In the genomic region with DNA sequence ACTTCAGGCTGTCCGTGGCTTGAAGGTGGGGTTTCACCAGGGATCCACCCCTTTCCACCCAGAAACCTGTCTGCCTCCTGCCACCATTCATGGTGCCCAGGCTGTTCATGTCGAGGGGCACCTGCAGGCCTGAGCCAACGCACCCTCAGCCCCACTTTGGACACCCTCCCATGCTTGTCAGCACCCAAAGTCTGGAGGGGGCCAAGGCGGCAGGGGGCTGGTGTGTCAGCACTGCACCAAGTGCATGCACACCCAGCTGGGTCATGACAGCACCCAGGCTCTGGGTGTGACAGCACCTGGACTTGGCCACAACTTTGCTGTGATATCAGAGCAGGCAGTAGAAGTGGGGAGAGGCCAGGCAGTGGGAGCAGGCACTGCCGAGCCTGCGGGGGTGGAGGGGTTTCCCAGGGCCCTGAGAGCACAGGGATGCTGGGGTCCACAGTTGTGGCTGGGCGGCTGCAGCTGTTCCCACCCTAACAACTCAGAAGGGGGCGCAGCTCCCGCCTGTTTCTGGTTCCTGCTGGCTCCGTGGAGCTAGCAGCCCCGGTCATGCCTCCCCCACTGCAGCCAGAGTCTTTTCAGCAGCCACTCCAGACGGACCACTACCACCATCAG, we compare ENCODE assay signal across 31 cellular contexts. TPM values are rescaled to one million over a fixed set of nuclear protein-coding genes. Genes with fewer than 3 reads are reported as not detected.
DNase-seq lines count a peak whose midpoint lies in the region; ATAC-seq and TF ChIP-seq lines count a peak whose summit lies in the region.
"Had no signal": no experiment of that assay in that cellular context is flagged by ENCODE, and none has a peak within 500 bp of the region (broad histone marks: within the 10 kb centered on the region; RNA-seq: fewer than 3 reads in every experiment).

No MANE protein-coding gene starts in this region.

- H3K9me3 Mint-ChIP-seq in H9 (peaks cover 0 to 4% of the 10 kb centered on the region in 2 experiments; a peak in 1 of 5 replicates), chondrocyte (ENCODE audit: low read depth) (peaks cover 11% of the 10 kb centered on the region)
- H3K9me3 Mint-ChIP-seq: activated naive CD4-positive, alpha-beta T cell treated with anti-CD3 and anti-CD28 coated beads, Interleukin-2, amount 50 U/mL, for 24 hours; activated T-helper 17 cell treated with anti-CD3 and anti-CD28 coated beads, Interleukin-2, amount 50 U/mL, for 72 hours had no signal

- H3K18ac ChIP-seq in H9 (ENCODE audit: insufficient read length, low read depth, low read length) (no peak overlapping the region), neuronal stem cell (ENCODE audit: low read length) (no peak overlapping the region)

- no peak overlapping the region for H4K91ac ChIP-seq in H9 (ENCODE audit: insufficient read length, low read depth, low read length)
- H4K91ac ChIP-seq in neuronal stem cell (ENCODE audit: low read depth, low read length, poor library complexity), result no peak overlapping the region

- peaks cover 31% of the 10 kb centered on the region for H3K4me1 ChIP-seq in DOHH2 (ENCODE audit: control insufficient read depth, low read length)
- no peaks in the 10 kb centered on the region for H3K4me1 ChIP-seq in H9 (ENCODE audit: insufficient read depth, low read length)
- no peaks in the 10 kb centered on the region for H3K4me1 ChIP-seq in neuronal stem cell (ENCODE audit: control insufficient read depth in 2 of 2, insufficient read depth in 1 of 2, low read depth in 1 of 2, low read length in 2 of 2)
- peaks cover 0 to 11% of the 10 kb centered on the region in 2 donors for H3K4me1 ChIP-seq in left lung
- H3K4me1 ChIP-seq: left ventricle myocardium inferior, upper lobe of left lung had no signal

- no CpG with 5 or more reads among the region's 12 CpGs for WGBS in H9 (ENCODE audit: extremely low coverage, insufficient read length, low lambda C conversion rate)
- WGBS in neuronal stem cell (ENCODE audit: extremely low coverage in 2 of 2, insufficient read length in 2 of 2, insufficient replicate concordance in 1 of 2), 2 donors, result no CpG with 5 or more reads among the region's 12 CpGs

- H3K27ac Mint-ChIP-seq in H9, result no peak overlapping the region
- no peak overlapping the region for H3K27ac Mint-ChIP-seq in chondrocyte (ENCODE audit: unreplicated experiment)
- H3K27ac Mint-ChIP-seq: activated naive CD4-positive, alpha-beta T cell treated with anti-CD3 and anti-CD28 coated beads, Interleukin-2, amount 50 U/mL, for 24 hours; activated T-helper 17 cell treated with anti-CD3 and anti-CD28 coated beads, Interleukin-2, amount 50 U/mL, for 72 hours; brain; mesothelial cell of epicardium had no signal

- H3K36me3 Mint-ChIP-seq in H9 (ENCODE audit: insufficient read depth in 1 of 3, low read depth in 3 of 3) (0 out of 7 replicates have a peak, but pooled peaks cover 0 to 1% (median 0%) of the 10 kb centered on the region in 3 experiments), chondrocyte (ENCODE audit: low read depth) (peaks cover 1% of the 10 kb centered on the region)
- H3K36me3 Mint-ChIP-seq: brain, mesothelial cell of epicardium had no signal

- TF ChIP-seq CTCF in DOHH2 (IDR thresholded peaks at IDR 0.05; ENCODE audit: low read depth, low read length, poor library complexity, severe bottlenecking), result peak; percentile 49
- TF ChIP-seq CTCF in H9 (conservative IDR thresholded peaks at IDR 0.05), result peak; percentile 37; the same call in 2 of the 3 replicates
- TF ChIP-seq CTCF in chondrocyte (IDR thresholded peaks at IDR 0.05), result no peak
- no peak for TF ChIP-seq CTCF in left lung (IDR thresholded peaks at IDR 0.05)

- H4K8ac ChIP-seq in H9 (replicated peaks; ENCODE audit: insufficient read length, low read depth, low read length), result no peak overlapping the region
- H4K8ac ChIP-seq in neuronal stem cell (ENCODE audit: low read depth, low read length), result no peak overlapping the region

- intact Hi-C loops in left lung (cut with DNase I), result no loop called here

- H3K36me3 ChIP-seq in DOHH2 (ENCODE audit: control insufficient read depth, low read length) (no peaks in the 10 kb centered on the region), neuronal stem cell (replicated peaks in 1 of 2; ENCODE audit: control insufficient read depth in 2 of 2, insufficient read depth in 2 of 2, low read length in 2 of 2) (peaks cover 0 to 2% of the 10 kb centered on the region in 2 donors), left lung (no peaks in the 10 kb centered on the region)
- H3K36me3 ChIP-seq: BLaER1, left ventricle myocardium inferior, prostate gland, upper lobe of left lung had no signal

- no peak for ATAC-seq in left lung
- ATAC-seq: activated T-helper 17 cell treated with anti-CD3 and anti-CD28 coated beads, Interleukin-2, amount 50 U/mL, for 72 hours had no signal

- H4K20me1 ChIP-seq in DOHH2 (ENCODE audit: control insufficient read depth, insufficient read depth, low read depth, low read length), result no peaks in the 10 kb centered on the region
- no peaks in the 10 kb centered on the region for H4K20me1 ChIP-seq in H9 (ENCODE audit: control insufficient read depth, insufficient read depth, insufficient read length)
- H4K20me1 ChIP-seq: BLaER1 had no signal

- H3K9me3 ChIP-seq in DOHH2 (ENCODE audit: control insufficient read depth, insufficient read depth, low read length) (no peaks in the 10 kb centered on the region), H9 (ENCODE audit: control insufficient read depth, low read depth, low read length) (no peaks in the 10 kb centered on the region), neuronal stem cell (replicated peaks in 1 of 2; ENCODE audit: control insufficient read depth in 2 of 2, insufficient read depth in 1 of 2, low read depth in 1 of 2, low read length in 2 of 2) (peaks cover 0 to 5% of the 10 kb centered on the region in 2 donors), left lung (no peaks in the 10 kb centered on the region)
- H3K9me3 ChIP-seq: prostate gland, upper lobe of left lung had no signal

- H2AK5ac ChIP-seq in H9 (ENCODE audit: insufficient read length, low read length) (no peak overlapping the region), neuronal stem cell (ENCODE audit: low read depth, low read length) (peak overlapping the region; percentile 47)

- H3K27me3 Mint-ChIP-seq in H9 (ENCODE audit: low read depth) (no peaks in the 10 kb centered on the region), chondrocyte (ENCODE audit: low read depth) (peaks cover 3% of the 10 kb centered on the region)
- H3K27me3 Mint-ChIP-seq: activated naive CD4-positive, alpha-beta T cell treated with anti-CD3 and anti-CD28 coated beads, Interleukin-2, amount 50 U/mL, for 24 hours; activated T-helper 17 cell treated with anti-CD3 and anti-CD28 coated beads, Interleukin-2, amount 50 U/mL, for 72 hours; brain had no signal

- H2BK15ac ChIP-seq in H9 (ENCODE audit: low read depth, low read length) (no peak overlapping the region), neuronal stem cell (ENCODE audit: low read length) (no peak overlapping the region)

- H3K27me3 ChIP-seq in DOHH2 (ENCODE audit: control insufficient read depth, low read length) (no peaks in the 10 kb centered on the region), H9 (ENCODE audit: insufficient read depth, low read length) (no peaks in the 10 kb centered on the region), neuronal stem cell (ENCODE audit: control insufficient read depth in 3 of 3, insufficient read depth in 3 of 3, low read depth in 1 of 3, low read length in 3 of 3) (no peaks in the 10 kb centered on the region), left lung (peaks cover 0 to 11% of the 10 kb centered on the region in 2 donors)
- H3K27me3 ChIP-seq: BLaER1, upper lobe of left lung had no signal

- no peak overlapping the region for H3K4me2 ChIP-seq in DOHH2 (ENCODE audit: low read length)
- H3K4me2 ChIP-seq in H9 (ENCODE audit: insufficient read depth, insufficient read length, low read length), result no peak overlapping the region
- H3K4me2 ChIP-seq in neuronal stem cell (ENCODE audit: insufficient read depth, low read length, poor library complexity, severe bottlenecking), result no peak overlapping the region
- H3K4me2 ChIP-seq: BLaER1 had no signal

- H3T11ph ChIP-seq in H9 (ENCODE audit: low read length), result no peak overlapping the region

- no peak for DNase-seq in H9
- peak; percentile 74 for DNase-seq in chondrocyte (ENCODE audit: low spot score)
- DNase-seq in neuronal stem cell (ENCODE audit: low spot score), result no peak
- DNase-seq in left lung, result no peak
- DNase-seq in NCI-H510A treated with DMSO at 0.1 percent for 48 hours (lab: John Stamatoyannopoulos, UW), result no peak
- no peak for DNase-seq in GF-D8 (lab: John Stamatoyannopoulos, UW)
- DNase-seq in glomerular visceral epithelial cell (ENCODE audit: extremely low spot score), result no peak
- DNase-seq: activated CD4-positive, alpha-beta T cell treated with anti-CD3 and anti-CD28 coated beads, Interleukin-2, amount 50 U/mL, for 48 hours; activated CD4-positive, CD25-positive, alpha-beta regulatory T cell treated with anti-CD3 and anti-CD28 coated beads, Interleukin-2, amount 50 U/mL, for 72 hours; amniotic stem cell; COR-L47; HCEC 1CT; hypothalamus; immature natural killer cell; left ventricle myocardium inferior; MV-4-11; NCI-H1436; NCI-H748 treated with DMSO at 0.1 percent for 48 hours; stimulated activated CD4-positive, alpha-beta T cell treated with anti-CD3 and anti-CD28 coated beads, Interleukin-4, amount 100 ng/mL, for 24 hours had no signal

- no peak overlapping the region for H3K9ac ChIP-seq in H9 (ENCODE audit: extremely low read depth, insufficient read length, low read length)
- H3K9ac ChIP-seq in neuronal stem cell (ENCODE audit: low read depth, low read length, poor library complexity), result no peak overlapping the region
- H3K9ac ChIP-seq: BLaER1 had no signal

- no peak overlapping the region for H2BK5ac ChIP-seq in H9 (ENCODE audit: insufficient read length, low read length)
- H2BK5ac ChIP-seq in neuronal stem cell (ENCODE audit: low read length), result no peak overlapping the region

- no peaks in the 10 kb centered on the region for H3K9me2 ChIP-seq in DOHH2 (replicated peaks; ENCODE audit: control insufficient read depth, low read length)

- H4K5ac ChIP-seq in H9 (ENCODE audit: insufficient read length, low read depth, low read length), result no peak overlapping the region

- H3F3A ChIP-seq in DOHH2 (ENCODE audit: control insufficient read depth, insufficient read depth), result peaks cover 16% of the 10 kb centered on the region

- H3K23ac ChIP-seq in H9 (ENCODE audit: insufficient read length, low read depth, low read length) (no peak overlapping the region), neuronal stem cell (ENCODE audit: low read depth, low read length, poor library complexity) (peak overlapping the region; percentile 94)

- no peak overlapping the region for H3K56ac ChIP-seq in H9 (ENCODE audit: insufficient read length, low read depth, low read length)

- H3K14ac ChIP-seq in H9 (ENCODE audit: insufficient read depth, low read length) (no peak overlapping the region), neuronal stem cell (ENCODE audit: low read length) (peak overlapping the region; percentile 64)

- H3K4me1 Mint-ChIP-seq in H9 (peaks cover 0 to 2% of the 10 kb centered on the region in 2 experiments; a peak in 1 of 4 replicates), chondrocyte (ENCODE audit: low read depth) (no peaks in the 10 kb centered on the region)
- H3K4me1 Mint-ChIP-seq: brain, mesothelial cell of epicardium had no signal

- no peak overlapping the region for H3K27ac ChIP-seq in DOHH2 (ENCODE audit: low read depth, low read length)
- H3K27ac ChIP-seq in H9 (ENCODE audit: insufficient read length, low read depth, low read length), result no peak overlapping the region
- no peak overlapping the region for H3K27ac ChIP-seq in neuronal stem cell (replicated peaks; ENCODE audit: low read length)
- H3K27ac ChIP-seq in left lung, result no peak overlapping the region
- H3K27ac ChIP-seq: BLaER1, dorsolateral prefrontal cortex, left ventricle myocardium inferior, upper lobe of left lung had no signal

- H2AFZ ChIP-seq in H9 (ENCODE audit: low read length), result no peak overlapping the region
- no peak overlapping the region for H2AFZ ChIP-seq in neuronal stem cell (ENCODE audit: low read length)

- H3K4ac ChIP-seq in H9 (ENCODE audit: low read depth, low read length) (no peak overlapping the region), neuronal stem cell (ENCODE audit: low read length) (no peak overlapping the region)

- no peaks in the 10 kb centered on the region for H3K79me1 ChIP-seq in H9 (ENCODE audit: insufficient read depth, low read depth, low read length, poor library complexity, severe bottlenecking)
- H3K79me1 ChIP-seq in neuronal stem cell (ENCODE audit: low read depth, low read length), result no peaks in the 10 kb centered on the region

- no peak overlapping the region for H3K4me3 ChIP-seq in DOHH2 (ENCODE audit: low read length)
- H3K4me3 ChIP-seq in neuronal stem cell (ENCODE audit: low read length in 2 of 2), result peak overlapping the region in 1 of 2 donors; percentile 64
- H3K4me3 ChIP-seq in left lung, result no peak overlapping the region
- H3K4me3 ChIP-seq: BLaER1, dorsolateral prefrontal cortex, left ventricle myocardium inferior, prostate gland, upper lobe of left lung had no signal

- H3K79me2 ChIP-seq in DOHH2 (ENCODE audit: control insufficient read depth, low read length) (peaks cover 3% of the 10 kb centered on the region), H9 (ENCODE audit: insufficient read depth, low read length) (no peaks in the 10 kb centered on the region)

- no peaks in the 10 kb centered on the region for H3K23me2 ChIP-seq in H9 (ENCODE audit: insufficient read length, low read depth, low read length, poor library complexity, severe bottlenecking)

- no peak overlapping the region for H2BK120ac ChIP-seq in H9 (ENCODE audit: low read depth, low read length, poor library complexity, severe bottlenecking)
- no peak overlapping the region for H2BK120ac ChIP-seq in neuronal stem cell (ENCODE audit: low read depth, low read length)

- H2BK12ac ChIP-seq in H9 (ENCODE audit: insufficient read length, low read depth, low read length) (no peak overlapping the region), neuronal stem cell (ENCODE audit: low read length) (no peak overlapping the region)

- H3K4me3 Mint-ChIP-seq in H9, result no peak overlapping the region
- H3K4me3 Mint-ChIP-seq in chondrocyte (ENCODE audit: unreplicated experiment), result no peak overlapping the region
- H3K4me3 Mint-ChIP-seq: activated naive CD4-positive, alpha-beta T cell treated with anti-CD3 and anti-CD28 coated beads, Interleukin-2, amount 50 U/mL, for 24 hours; activated T-helper 17 cell treated with anti-CD3 and anti-CD28 coated beads, Interleukin-2, amount 50 U/mL, for 72 hours; brain; immature natural killer cell; mesothelial cell of epicardium had no signal

- H2BK20ac ChIP-seq in H9 (ENCODE audit: low read depth, low read length, poor library complexity, severe bottlenecking), result no peak overlapping the region

RNA-seq across cellular contexts. Expression of a gene that starts 33.3 kb away (rescaled TPM):
- total RNA-seq in H9 (2021) (5.3 and 5.6 TPM in 2 replicates), chondrocyte (0.26 to 0.92 TPM (median 0.27 TPM) in 3 replicates), left lung (not detected)
- polyA plus RNA-seq in neuronal stem cell (2013, experiment 1 of 2), result 0.20 TPM
- 0.22 TPM for polyA plus RNA-seq in neuronal stem cell (2013, experiment 2 of 2)
- total RNA-seq: activated T-helper 17 cell treated with anti-CD3 and anti-CD28 coated beads, Interleukin-2, amount 50 U/mL, for 72 hours; left ventricle myocardium inferior; SK-MEL-5; T-helper 1 cell treated with Interleukin-12 subunit alpha and Interleukin-12 subunit beta and Interleukin-4 antibody, amounts not matched to agents 30 ng/mL and 1 ng/mL, for 36 hours had no signal
- polyA plus RNA-seq: AG04450, immature natural killer cell had no signal

RNA-seq across cellular contexts. Expression of a gene that starts 57.5 kb away (rescaled TPM):
- 2,116 and 2,191 TPM in 2 replicates for total RNA-seq in H9 (2021)
- 33.4 to 55.2 TPM (median 37.8 TPM) in 3 replicates for total RNA-seq in chondrocyte
- polyA plus RNA-seq in neuronal stem cell (2013, experiment 1 of 2), result 2,319 TPM
- 2,280 TPM for polyA plus RNA-seq in neuronal stem cell (2013, experiment 2 of 2)
- 100 to 1,000 TPM in 1 of 2 donors, 10 to 100 TPM in 1; 75.1 to 137 TPM for total RNA-seq in left lung

Comparison
In these comparisons a context has a peak if more than half of its experiments do, and no peak if none do; other contexts are left out.
1. CTCF ChIP-seq: peak in DOHH2 (single experiment) and H9 (single experiment); none in chondrocyte (single experiment) and left lung (0 of 2).
2. RNA of a gene that starts 57.5 kb away (total RNA-seq): 2,116 to 2,191 TPM in H9; 75.1 to 137 TPM in left lung and 33.4 to 55.2 TPM in chondrocyte; every median in the first group is over 10 times any median in the second.